9 cellular contexts compared by ENCODE assay signal in genomic region chr1:55580845-55581332, GRCh38.
DNase-seq lines count a peak whose midpoint lies in the region; ATAC-seq and TF ChIP-seq lines count a peak whose summit lies in the region.
"Had no signal": no experiment of that assay in that cellular context is flagged by ENCODE, and none has a peak within 500 bp of the region (broad histone marks: within the 10 kb centered on the region; RNA-seq: fewer than 3 reads in every experiment).

No MANE protein-coding gene starts in this region.

- H2BK5ac ChIP-seq in H9 (ENCODE audit: insufficient read length, low read length) = no peak overlapping the region

- no peak overlapping the region for H4K91ac ChIP-seq in H9 (ENCODE audit: insufficient read length, low read depth, low read length)

- H2AK5ac ChIP-seq in H9 (ENCODE audit: insufficient read length, low read length) = no peak overlapping the region

- no peaks in the 10 kb centered on the region for H3K23me2 ChIP-seq in H9 (ENCODE audit: insufficient read length, low read depth, low read length, poor library complexity, severe bottlenecking)

- no peak overlapping the region for H3K4me2 ChIP-seq in H9 (ENCODE audit: insufficient read depth, insufficient read length, low read length)

- no peak overlapping the region for H3K23ac ChIP-seq in H9 (ENCODE audit: insufficient read length, low read depth, low read length)

- H3K9me3 ChIP-seq in left ventricle myocardium inferior (replicated peaks) = no peaks in the 10 kb centered on the region
- H3K9me3 ChIP-seq in gastrocnemius medialis = no peaks in the 10 kb centered on the region
- H3K9me3 ChIP-seq in H9 (ENCODE audit: control insufficient read depth, low read depth, low read length) = no peaks in the 10 kb centered on the region

- in situ Hi-C loops in gastrocnemius medialis (cut with MboI; ENCODE audit: low sequenced_read_pairs in 4 of 4) = no loop called here

- H3K4me1 ChIP-seq in left ventricle myocardium inferior = peaks cover 10% of the 10 kb centered on the region
- H3K4me1 ChIP-seq in gastrocnemius medialis = peaks cover 7 to 38% of the 10 kb centered on the region in 2 donors
- H3K4me1 ChIP-seq in H9 (ENCODE audit: insufficient read depth, low read length) = peaks cover 4% of the 10 kb centered on the region; the same call in 1 of the 2 replicates

- H2BK120ac ChIP-seq in H9 (ENCODE audit: low read depth, low read length, poor library complexity, severe bottlenecking) = no peak overlapping the region

- no peak for TF ChIP-seq POLR2A in gastrocnemius medialis (IDR thresholded peaks at IDR 0.05)

- no peak overlapping the region for H2BK15ac ChIP-seq in H9 (ENCODE audit: low read depth, low read length)

- H3K27me3 Mint-ChIP-seq in H9 (ENCODE audit: low read depth) = no peaks in the 10 kb centered on the region

- H3K36me3 ChIP-seq in left ventricle myocardium inferior (no peaks in the 10 kb centered on the region), gastrocnemius medialis (no peaks in the 10 kb centered on the region)

- H3K9me3 Mint-ChIP-seq in H9 = no peaks in the 10 kb centered on the region; a peak in 1 of 5 replicates

- H3K36me3 Mint-ChIP-seq in H9 (ENCODE audit: insufficient read depth in 1 of 3, low read depth in 3 of 3) = no peaks in the 10 kb centered on the region

- intact Hi-C loops in left ventricle myocardium inferior (cut with micrococcal nuclease) (no loop called here), gastrocnemius medialis (cut with DNase I; ENCODE audit: low total_unique reads) (no loop called here)

- no peak overlapping the region for H3K14ac ChIP-seq in H9 (ENCODE audit: insufficient read depth, low read length)

- no CpG with 5 or more reads among the region's 3 CpGs for WGBS in H9 (ENCODE audit: extremely low coverage, insufficient read length, low lambda C conversion rate)

- H3K9ac ChIP-seq in H9 (ENCODE audit: extremely low read depth, insufficient read length, low read length) = no peak overlapping the region

- no peak overlapping the region for H2BK20ac ChIP-seq in H9 (ENCODE audit: low read depth, low read length, poor library complexity, severe bottlenecking)

- H4K20me1 ChIP-seq in H9 (ENCODE audit: control insufficient read depth, insufficient read depth, insufficient read length) = no peaks in the 10 kb centered on the region

- TF ChIP-seq CTCF in left ventricle myocardium inferior (IDR thresholded peaks at IDR 0.05; ENCODE audit: borderline replicate concordance) (no peak), gastrocnemius medialis (IDR thresholded peaks at IDR 0.05 in 4 of 5, conservative IDR thresholded peaks at IDR 0.05 in 1 of 5) (no peak), H9 (conservative IDR thresholded peaks at IDR 0.05) (no peak)

- no peak overlapping the region for H3K4me3 ChIP-seq in left ventricle myocardium inferior
- H3K4me3 ChIP-seq in gastrocnemius medialis = no peak overlapping the region

- no peak overlapping the region for H3K27ac Mint-ChIP-seq in H9

- no peak overlapping the region for H3T11ph ChIP-seq in H9 (ENCODE audit: low read length)

- peak; percentile 82 to 89 for ATAC-seq in gastrocnemius medialis
- no peak for ATAC-seq in GM18520 (IDR thresholded peaks at IDR 0.05; ENCODE audit: unreplicated experiment)
- no peak for ATAC-seq in HG03439 (IDR thresholded peaks at IDR 0.05; ENCODE audit: unreplicated experiment)

- H3K79me2 ChIP-seq in H9 (ENCODE audit: insufficient read depth, low read length) = no peaks in the 10 kb centered on the region

- no peak overlapping the region for H2AFZ ChIP-seq in H9 (ENCODE audit: low read length)

- H3K4ac ChIP-seq in H9 (ENCODE audit: low read depth, low read length) = no peak overlapping the region

- no peaks in the 10 kb centered on the region for H3K79me1 ChIP-seq in H9 (ENCODE audit: insufficient read depth, low read depth, low read length, poor library complexity, severe bottlenecking)

- H3K4me3 Mint-ChIP-seq in H9 = no peak overlapping the region

- H4K8ac ChIP-seq in H9 (replicated peaks; ENCODE audit: insufficient read length, low read depth, low read length) = no peak overlapping the region

- no peak overlapping the region for H4K5ac ChIP-seq in H9 (ENCODE audit: insufficient read length, low read depth, low read length)

- H2BK12ac ChIP-seq in H9 (ENCODE audit: insufficient read length, low read depth, low read length) = no peak overlapping the region

- DNase-seq in GM04503 (ENCODE audit: low read depth) (peak; percentile 94), astrocyte of the hippocampus (ENCODE audit: low read depth, low spot score) (peak; percentile 64), left ventricle myocardium inferior (no peak), gastrocnemius medialis (peak; percentile 25 to 30), mucosa of gallbladder (ENCODE audit: low spot score) (no peak), H9 (no peak)
- DNase-seq: NCI-H1092 treated with DMSO at 0.1 percent for 48 hours had no signal

- no peak overlapping the region for H3K56ac ChIP-seq in H9 (ENCODE audit: insufficient read length, low read depth, low read length)

- H3K27me3 ChIP-seq in left ventricle myocardium inferior (ENCODE audit: low read depth) (no peaks in the 10 kb centered on the region), gastrocnemius medialis (no peaks in the 10 kb centered on the region), H9 (ENCODE audit: insufficient read depth, low read length) (no peaks in the 10 kb centered on the region)

- H3K27ac ChIP-seq in left ventricle myocardium inferior (replicated peaks) (peak overlapping the region; percentile 79), gastrocnemius medialis (peak overlapping the region; percentile 26 to 74 (median 54)), H9 (ENCODE audit: insufficient read length, low read depth, low read length) (no peak overlapping the region)

- peaks cover 24 to 29% of the 10 kb centered on the region in 2 experiments for H3K4me1 Mint-ChIP-seq in H9

- no peak overlapping the region for H3K18ac ChIP-seq in H9 (ENCODE audit: insufficient read length, low read depth, low read length)

Comparison
In these comparisons a context has a peak if more than half of its experiments do, and no peak if none do; other contexts are left out.
1. DNase-seq: peak in GM04503 (single experiment), astrocyte of the hippocampus (single experiment) and gastrocnemius medialis (2 of 2); none in left ventricle myocardium inferior (single experiment), mucosa of gallbladder (single experiment) and H9 (single experiment).
2. ATAC-seq: peak in gastrocnemius medialis (2 of 2); none in GM18520 (single experiment) and HG03439 (single experiment).